In genomic region chr3:49172616-49173041, GRCh38 we compare ENCODE assay signal across 11 cellular contexts. TPM values are rescaled to one million over a fixed set of nuclear protein-coding genes. Genes with fewer than 3 reads are reported as not detected.
DNase-seq lines count a peak whose midpoint lies in the region; ATAC-seq and TF ChIP-seq lines count a peak whose summit lies in the region.
"Had no signal": no experiment of that assay in that cellular context is flagged by ENCODE, and none has a peak within 500 bp of the region (broad histone marks: within the 10 kb centered on the region; RNA-seq: fewer than 3 reads in every experiment).

No MANE protein-coding gene starts in this region.

- H3K9me3 ChIP-seq in parathyroid adenoma (ENCODE audit: control insufficient read depth, low read length) (no peaks in the 10 kb centered on the region), MM.1S (replicated peaks; ENCODE audit: insufficient read depth, low read length) (no peaks in the 10 kb centered on the region)

- CTCF ChIA-PET in BJ (lab: Yijun Ruan, JAX) = interaction anchor here (1.1 to 1.9 kb wide), 3 partner anchors 79 to 272 kb away, joined by 3 to 7 read pairs (median 6); partner anchors contain the start of genes QRICH1 and USP4

- ATAC-seq in HG03108 (IDR thresholded peaks at IDR 0.05; ENCODE audit: unreplicated experiment) (no peak), GM19455 (IDR thresholded peaks at IDR 0.05; ENCODE audit: unreplicated experiment) (no peak)

- no peaks in the 10 kb centered on the region for H3K27me3 ChIP-seq in BJ (ENCODE audit: control insufficient read depth, insufficient read depth, low read length)
- no peaks in the 10 kb centered on the region for H3K27me3 ChIP-seq in parathyroid adenoma (ENCODE audit: control insufficient read depth, insufficient read depth, low read length)
- no peaks in the 10 kb centered on the region; the same call in 1 of the 2 replicates for H3K27me3 ChIP-seq in MM.1S (replicated peaks; ENCODE audit: insufficient read depth, low read length)
- H3K27me3 ChIP-seq: brain microvascular endothelial cell had no signal

- H2AFZ ChIP-seq in parathyroid adenoma = peak overlapping the region; percentile 51
- no peak overlapping the region for H2AFZ ChIP-seq in MM.1S (ENCODE audit: low read length)

- H3K4me2 ChIP-seq in parathyroid adenoma (ENCODE audit: low read length) (peak overlapping the region; percentile 97), MM.1S (ENCODE audit: low read depth, low read length) (no peak overlapping the region)

- peak overlapping the region; percentile 80; the same call in 1 of the 2 replicates for H3K27ac ChIP-seq in VCaP
- H3K27ac ChIP-seq in parathyroid adenoma = peak overlapping the region; percentile 68
- H3K27ac ChIP-seq in MM.1S (ENCODE audit: low read length) = no peak overlapping the region
- H3K27ac ChIP-seq: brain microvascular endothelial cell had no signal

- no peaks in the 10 kb centered on the region for H3F3A ChIP-seq in MM.1S (ENCODE audit: insufficient read depth, low read length)

- peaks cover 17% of the 10 kb centered on the region for H3K4me1 ChIP-seq in parathyroid adenoma
- H3K4me1 ChIP-seq in MM.1S (ENCODE audit: low read length) = no peaks in the 10 kb centered on the region

- H3K9me2 ChIP-seq in MM.1S (replicated peaks; ENCODE audit: insufficient read depth, low read length) = no peaks in the 10 kb centered on the region

- H3K9ac ChIP-seq in parathyroid adenoma = no peak overlapping the region
- no peak overlapping the region for H3K9ac ChIP-seq in MM.1S (ENCODE audit: low read length)

- POLR2A ChIA-PET in BJ (lab: Charles Lee) = no interaction called here

- H3K79me2 ChIP-seq in parathyroid adenoma = no peaks in the 10 kb centered on the region
- no peaks in the 10 kb centered on the region for H3K79me2 ChIP-seq in MM.1S (ENCODE audit: low read length)

- H4K20me1 ChIP-seq in MM.1S (ENCODE audit: insufficient read depth, low read length) = no peaks in the 10 kb centered on the region

- peaks cover 15% of the 10 kb centered on the region for H3K36me3 ChIP-seq in BJ (ENCODE audit: control insufficient read depth, insufficient read depth, low read length)
- no peaks in the 10 kb centered on the region for H3K36me3 ChIP-seq in parathyroid adenoma (ENCODE audit: control insufficient read depth, insufficient read depth, low read length)
- no peaks in the 10 kb centered on the region for H3K36me3 ChIP-seq in MM.1S (replicated peaks; ENCODE audit: insufficient read depth, low read length)
- H3K36me3 ChIP-seq: brain microvascular endothelial cell had no signal

- H3K4me3 ChIP-seq in BJ (ENCODE audit: low read depth, low read length) (peak overlapping the region; percentile 80), foreskin fibroblast (ENCODE audit: low read depth in 1 of 2, low read length in 2 of 2) (peak overlapping the region; percentile 91 to 92), parathyroid adenoma (ENCODE audit: low read depth, low read length) (peak overlapping the region; percentile 76), MM.1S (ENCODE audit: low read length) (no peak overlapping the region)

- TF ChIP-seq CTCF in BJ (IDR thresholded peaks at IDR 0.05; ENCODE audit: insufficient read depth, low read depth, low read length) (no peak), VCaP (conservative IDR thresholded peaks at IDR 0.05) (no peak), foreskin fibroblast (IDR thresholded peaks at IDR 0.05; ENCODE audit: low read depth, low read length) (no peak), parathyroid adenoma (IDR thresholded peaks at IDR 0.05) (no peak), MM.1S (IDR thresholded peaks at IDR 0.05; ENCODE audit: low read length) (no peak)

- DNase-seq in BJ (ENCODE audit: low read depth) = no peak
- DNase-seq in foreskin fibroblast = no peak
- DNase-seq in MM.1S = no peak
- no peak for DNase-seq in activated naive CD4-positive, alpha-beta T cell treated with Interleukin-2 at 50 U/mL for 16 hours
- DNase-seq: activated B cell treated with CpG ODN at 0.5 μM for 24 hours, NCI-H510A had no signal

RNA-seq across cellular contexts. Expression of gene KLHDC8B, which starts 1.2 kb away (rescaled TPM):
- 33.8 and 47.8 TPM in 2 replicates for polyA plus RNA-seq in BJ (2011; rRNA removed)
- polyA minus RNA-seq in BJ (2011; rRNA and poly(A)+ RNA removed) = 18.6 and 23.2 TPM in 2 replicates

RNA-seq across cellular contexts. Expression of gene CCDC71, which starts 6.5 kb away (rescaled TPM):
- polyA plus RNA-seq in BJ (2011; rRNA removed) = 23.1 and 33.3 TPM in 2 replicates
- 30.9 and 49.3 TPM in 2 replicates for polyA minus RNA-seq in BJ (2011; rRNA and poly(A)+ RNA removed)

RNA-seq across cellular contexts. Expression of gene LAMB2, which starts 39.8 kb away (rescaled TPM):
- 967 and 1,544 TPM in 2 replicates for polyA plus RNA-seq in BJ (2011; rRNA removed)
- 419 and 530 TPM in 2 replicates for polyA minus RNA-seq in BJ (2011; rRNA and poly(A)+ RNA removed)

RNA-seq across cellular contexts. Expression of gene USP19, which starts 52.0 kb away (rescaled TPM):
- 32.9 and 54.6 TPM in 2 replicates for polyA plus RNA-seq in BJ (2011; rRNA removed)
- 68.0 and 97.6 TPM in 2 replicates for polyA minus RNA-seq in BJ (2011; rRNA and poly(A)+ RNA removed)
